26 cellular contexts compared by ENCODE assay signal in the genomic region with DNA sequence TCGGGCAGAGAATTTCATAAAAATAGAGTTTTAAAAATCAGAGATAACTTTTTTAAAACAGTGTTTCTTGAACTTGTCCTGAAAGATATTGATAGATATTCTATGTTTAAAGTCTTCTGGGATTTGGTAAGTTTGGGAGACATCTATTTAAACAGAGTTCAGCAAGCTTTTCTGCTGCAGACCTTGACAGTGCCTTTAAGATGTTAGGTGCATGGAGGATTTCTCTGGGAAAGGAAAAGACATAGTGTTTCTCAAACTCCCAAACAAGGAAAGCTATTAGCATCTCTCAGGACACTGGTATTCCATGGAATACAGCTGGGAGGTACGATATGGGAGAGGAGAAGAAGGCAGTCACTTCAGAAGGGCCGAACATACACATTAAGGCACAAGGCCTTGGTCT.
"Had no signal": no experiment of that assay in that cellular context is flagged by ENCODE, and none has a peak within 500 bp of the region (broad histone marks: within the 10 kb centered on the region; RNA-seq: fewer than 3 reads in every experiment).

No MANE protein-coding gene starts in this region.

- H3K27me3 Mint-ChIP-seq: naive thymus-derived CD4-positive, alpha-beta T cell; natural killer cell treated with Interleukin-12 subunit alpha and Interleukin-12 subunit beta and Interleukin-15 and Interleukin-18, amount 100 ng/mL, for 72 hours; stimulated activated naive B cell treated with anti-CD40 and anti-IgM and Interleukin-4, amounts not matched to agents 10 μg/mL and 1 μg/mL and 100 μg/mL, for 72 hours had no signal

- H3K4me3 Mint-ChIP-seq: naive thymus-derived CD4-positive, alpha-beta T cell; natural killer cell treated with Interleukin-12 subunit alpha and Interleukin-12 subunit beta and Interleukin-15 and Interleukin-18, amount 100 ng/mL, for 72 hours; neural crest cell; stimulated activated naive B cell treated with anti-CD40 and anti-IgM and Interleukin-4, amounts not matched to agents 10 μg/mL and 1 μg/mL and 100 μg/mL, for 72 hours had no signal

- H3K36me3 ChIP-seq: heart left ventricle, left ventricle myocardium inferior, right atrium auricular region, right lobe of liver, thoracic aorta, tibial artery, upper lobe of right lung had no signal

- H3K9me3 ChIP-seq: heart left ventricle, left ventricle myocardium inferior, mucosa of descending colon, right atrium auricular region, right lobe of liver, stomach, thoracic aorta, tibial artery, upper lobe of right lung had no signal

- H3K4me3 ChIP-seq: heart left ventricle, hepatocyte, left ventricle myocardium inferior, lung, mucosa of descending colon, right atrium auricular region, right lobe of liver, smooth muscle cell, stomach, thoracic aorta, tibial artery, upper lobe of right lung had no signal

- H3K4me1 ChIP-seq: left ventricle myocardium inferior, parathyroid adenoma, right atrium auricular region, right lobe of liver, tibial artery, upper lobe of right lung had no signal

- H3K36me3 Mint-ChIP-seq: natural killer cell treated with Interleukin-12 subunit alpha and Interleukin-12 subunit beta and Interleukin-15 and Interleukin-18, amount 100 ng/mL, for 72 hours had no signal

- DNase-seq: islet precursor cell; left ventricle myocardium inferior; midbrain; mucosa of descending colon; naive thymus-derived CD4-positive, alpha-beta T cell; nucleus accumbens; right lobe of liver; stimulated activated CD4-positive, alpha-beta T cell treated with anti-CD3 and anti-CD28 coated beads, Interleukin-1b, Interleukin-23, amount 100 ng/mL, for 48 hours; stimulated activated CD4-positive, alpha-beta T cell treated with anti-CD3 and anti-CD28 coated beads, Interleukin-2, amount 100 ng/mL, for 48 hours; stimulated activated CD4-positive, alpha-beta T cell treated with anti-CD3 and anti-CD28 coated beads, Interleukin-4, amount 100 ng/mL, for 4 hours; stimulated activated CD8-positive, alpha-beta memory T cell treated with anti-CD3 and anti-CD28 coated beads, Interleukin-4, amount 100 ng/mL, for 48 hours; stimulated activated naive B cell treated with anti-CD40 and anti-IgM and Interleukin-4, amounts not matched to agents 10 μg/mL and 1 μg/mL and 100 μg/mL, for 72 hours; stimulated activated naive CD8-positive, alpha-beta T cell treated with anti-CD3 and anti-CD28 coated beads, Interleukin-15, Interleukin-2, amounts not matched to agents 100 U/mL and 50 U/mL, for 24 hours; stomach; tibial artery; trophoblast cell; upper lobe of right lung had no signal

- H3K27me3 ChIP-seq: heart left ventricle, hepatocyte, right atrium auricular region, right lobe of liver, stomach, tibial artery, upper lobe of right lung had no signal

- H3K27ac ChIP-seq: heart left ventricle, hepatocyte, left ventricle myocardium inferior, parathyroid adenoma, right atrium auricular region, right lobe of liver, stomach, thoracic aorta, tibial artery, upper lobe of right lung had no signal

- H3K27ac Mint-ChIP-seq: natural killer cell treated with Interleukin-12 subunit alpha and Interleukin-12 subunit beta and Interleukin-15 and Interleukin-18, amount 100 ng/mL, for 72 hours; stimulated activated naive B cell treated with anti-CD40 and anti-IgM and Interleukin-4, amounts not matched to agents 10 μg/mL and 1 μg/mL and 100 μg/mL, for 72 hours had no signal

- H3K9me3 Mint-ChIP-seq: naive thymus-derived CD4-positive, alpha-beta T cell; natural killer cell treated with Interleukin-12 subunit alpha and Interleukin-12 subunit beta and Interleukin-15 and Interleukin-18, amount 100 ng/mL, for 72 hours; neural crest cell; stimulated activated naive B cell treated with anti-CD40 and anti-IgM and Interleukin-4, amounts not matched to agents 10 μg/mL and 1 μg/mL and 100 μg/mL, for 72 hours had no signal
